In the genomic region with DNA sequence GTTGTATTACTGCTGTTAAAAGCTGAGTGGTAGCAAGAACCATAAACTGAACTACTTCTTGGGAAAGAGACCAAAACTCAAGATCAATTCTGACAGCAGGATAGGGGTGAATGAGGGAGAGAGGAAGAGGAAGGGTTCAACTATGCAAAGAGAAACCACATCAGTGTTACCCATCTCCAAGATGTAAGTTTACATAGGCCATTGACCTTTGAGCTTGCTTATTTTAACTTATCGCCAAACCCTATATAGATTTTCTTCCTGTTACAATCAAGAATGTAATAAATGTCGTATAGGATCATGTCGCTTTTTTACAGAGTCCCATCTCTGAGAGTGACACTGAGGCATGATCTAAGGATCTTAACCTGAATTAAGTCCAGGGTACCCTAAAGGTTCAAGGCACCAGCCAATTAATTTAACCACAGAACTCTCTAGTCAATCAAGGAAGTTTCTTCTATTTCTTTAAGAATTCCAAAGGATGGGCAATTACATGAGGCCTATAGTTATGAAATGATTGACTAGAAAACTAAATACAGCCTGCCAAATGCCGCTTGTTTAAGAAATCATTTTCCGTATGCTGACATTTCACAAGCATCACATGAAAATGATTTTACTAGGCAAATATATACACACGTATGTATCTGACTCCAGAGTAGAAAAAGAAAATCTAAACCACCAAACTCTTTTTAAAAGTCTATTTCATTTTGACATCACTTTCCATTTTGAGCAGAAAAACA, we compare ENCODE assay signal across 13 cellular contexts. TPM values are rescaled to one million over a fixed set of nuclear protein-coding genes. Genes with fewer than 3 reads are reported as not detected.
DNase-seq lines count a peak whose midpoint lies in the region; ATAC-seq, FAIRE-seq and TF ChIP-seq lines count a peak whose summit lies in the region.
"Had no signal": no experiment of that assay in that cellular context is flagged by ENCODE, and none has a peak within 500 bp of the region (broad histone marks: within the 10 kb centered on the region; RNA-seq: fewer than 3 reads in every experiment).

No MANE protein-coding gene starts in this region.

- H3K4me3 Mint-ChIP-seq in MCF 10A (ENCODE audit: unreplicated experiment) = peak overlapping the region; percentile 37
- H3K4me3 Mint-ChIP-seq in T-helper 2 cell treated with Interferon-gamma antibody and Interleukin-4, amounts not matched to agents 5 μg/mL and 100 μg/mL, for 36 hours = no peak overlapping the region
- H3K4me3 Mint-ChIP-seq: activated CD8-positive, alpha-beta memory T cell treated with anti-CD3 and anti-CD28 coated beads, Interleukin-2, amount 10 ng/mL, durations not matched to agents 7 days and 5 days; effector memory CD8-positive, alpha-beta T cell; naive thymus-derived CD4-positive, alpha-beta T cell had no signal

- no peak for TF ChIP-seq CTCF in MCF 10A (IDR thresholded peaks at IDR 0.05; ENCODE audit: unreplicated experiment)
- no peak for TF ChIP-seq CTCF in hepatocyte (IDR thresholded peaks at IDR 0.05; ENCODE audit: poor library complexity)

- peaks cover 70% of the 10 kb centered on the region for H4K20me1 ChIP-seq in hepatocyte (ENCODE audit: insufficient read depth, poor library complexity, severe bottlenecking)

- peaks cover 97% of the 10 kb centered on the region for H3K79me2 ChIP-seq in hepatocyte

- H3K9me2 ChIP-seq in hepatocyte (replicated peaks; ENCODE audit: insufficient read depth) = no peaks in the 10 kb centered on the region

- H2AFZ ChIP-seq in hepatocyte = no peak overlapping the region

- peaks cover 81% of the 10 kb centered on the region for H3K4me1 Mint-ChIP-seq in MCF 10A (ENCODE audit: insufficient read depth, unreplicated experiment)
- H3K4me1 Mint-ChIP-seq in T-helper 2 cell treated with Interferon-gamma antibody and Interleukin-4, amounts not matched to agents 5 μg/mL and 100 μg/mL, for 36 hours (ENCODE audit: low read depth) = no peaks in the 10 kb centered on the region
- H3K4me1 Mint-ChIP-seq: activated CD8-positive, alpha-beta memory T cell treated with anti-CD3 and anti-CD28 coated beads, Interleukin-2, amount 10 ng/mL, durations not matched to agents 7 days and 5 days; naive thymus-derived CD4-positive, alpha-beta T cell had no signal

- peak overlapping the region; percentile 88 for H3K4me2 ChIP-seq in hepatocyte

- no TSS peak for BruUV-seq in MCF 10A (replicated peaks; lab: Mats Ljungman, UMichigan)

- peaks cover 68% of the 10 kb centered on the region for H3K36me3 Mint-ChIP-seq in MCF 10A (ENCODE audit: insufficient read depth, unreplicated experiment)
- H3K36me3 Mint-ChIP-seq in T-helper 2 cell treated with Interferon-gamma antibody and Interleukin-4, amounts not matched to agents 5 μg/mL and 100 μg/mL, for 36 hours (ENCODE audit: low read depth) = no peaks in the 10 kb centered on the region
- H3K36me3 Mint-ChIP-seq: activated CD8-positive, alpha-beta memory T cell treated with anti-CD3 and anti-CD28 coated beads, Interleukin-2, amount 10 ng/mL, durations not matched to agents 7 days and 5 days had no signal

- DNase-seq in GM04504 (ENCODE audit: low read depth) = peak; percentile 8
- no peak for DNase-seq in MCF 10A (ENCODE audit: unreplicated experiment)
- no peak for DNase-seq in hepatocyte (ENCODE audit: low spot score)
- DNase-seq in small intestine = peak; percentile 74
- DNase-seq in NCI-H187 (lab: John Stamatoyannopoulos, UW) = no peak
- no peak for DNase-seq in T-helper 2 cell treated with Interferon-gamma antibody and Interleukin-4, amounts not matched to agents 5 μg/mL and 100 μg/mL, for 36 hours (ENCODE audit: low spot score)
- DNase-seq in head of caudate nucleus = no peak
- DNase-seq: activated CD8-positive, alpha-beta memory T cell treated with anti-CD3 and anti-CD28 coated beads, Interleukin-2, amount 10 ng/mL, durations not matched to agents 7 days and 5 days; effector memory CD8-positive, alpha-beta T cell; naive thymus-derived CD4-positive, alpha-beta T cell; stimulated activated CD4-positive, alpha-beta T cell treated with anti-CD3 and anti-CD28 coated beads, Interleukin-12 subunit alpha, Interleukin-12 subunit beta, amount 100 ng/mL, for 4 hours had no signal

- H3K27me3 Mint-ChIP-seq in MCF 10A (ENCODE audit: insufficient read depth, unreplicated experiment) = no peaks in the 10 kb centered on the region
- H3K27me3 Mint-ChIP-seq in T-helper 2 cell treated with Interferon-gamma antibody and Interleukin-4, amounts not matched to agents 5 μg/mL and 100 μg/mL, for 36 hours (ENCODE audit: low read depth) = no peaks in the 10 kb centered on the region
- H3K27me3 Mint-ChIP-seq: activated CD8-positive, alpha-beta memory T cell treated with anti-CD3 and anti-CD28 coated beads, Interleukin-2, amount 10 ng/mL, durations not matched to agents 7 days and 5 days; effector memory CD8-positive, alpha-beta T cell had no signal

- ATAC-seq in GM18511 (IDR thresholded peaks at IDR 0.05; ENCODE audit: unreplicated experiment) = no peak
- ATAC-seq: activated CD8-positive, alpha-beta memory T cell treated with anti-CD3 and anti-CD28 coated beads, Interleukin-2, amount 10 ng/mL, durations not matched to agents 7 days and 5 days; effector memory CD8-positive, alpha-beta T cell; naive thymus-derived CD4-positive, alpha-beta T cell had no signal

- POLR2A ChIA-PET in MCF 10A (lab: Yijun Ruan, JAX) = interaction anchor here (1.1 to 9.0 kb wide), 5 partner anchors 6 to 331 kb away, joined by 3 to 106 read pairs (median 5); no protein-coding TSS in a partner anchor

- H3K27me3 ChIP-seq in hepatocyte (no peaks in the 10 kb centered on the region), small intestine (ENCODE audit: control insufficient read depth in 2 of 2, insufficient read depth in 2 of 2, low read length in 2 of 2) (no peaks in the 10 kb centered on the region)

- peak overlapping the region; percentile 97 for H3K27ac Mint-ChIP-seq in MCF 10A (ENCODE audit: low read depth, unreplicated experiment)
- H3K27ac Mint-ChIP-seq in T-helper 2 cell treated with Interferon-gamma antibody and Interleukin-4, amounts not matched to agents 5 μg/mL and 100 μg/mL, for 36 hours = no peak overlapping the region
- H3K27ac Mint-ChIP-seq: activated CD8-positive, alpha-beta memory T cell treated with anti-CD3 and anti-CD28 coated beads, Interleukin-2, amount 10 ng/mL, durations not matched to agents 7 days and 5 days; effector memory CD8-positive, alpha-beta T cell; naive thymus-derived CD4-positive, alpha-beta T cell had no signal

- H3K4me1 ChIP-seq in hepatocyte (ENCODE audit: insufficient read depth) = peaks cover 98% of the 10 kb centered on the region
- H3K4me1 ChIP-seq in small intestine (ENCODE audit: control insufficient read depth in 2 of 2, insufficient read depth in 1 of 2, low read depth in 1 of 2, low read length in 1 of 2) = peaks cover 10 to 22% of the 10 kb centered on the region in 2 donors

- no peaks in the 10 kb centered on the region for H3K9me3 Mint-ChIP-seq in MCF 10A (ENCODE audit: unreplicated experiment)
- no peaks in the 10 kb centered on the region for H3K9me3 Mint-ChIP-seq in T-helper 2 cell treated with Interferon-gamma antibody and Interleukin-4, amounts not matched to agents 5 μg/mL and 100 μg/mL, for 36 hours

- H3K4me3 ChIP-seq in hepatocyte (no peak overlapping the region), small intestine (ENCODE audit: low read depth in 1 of 2, low read length in 2 of 2) (no peak overlapping the region)

- no peak for FAIRE-seq in small intestine (lab: Jason Lieb, UNC)

- H3K27ac ChIP-seq in hepatocyte (peak overlapping the region; percentile 94), small intestine (ENCODE audit: low read depth in 1 of 2, low read length in 1 of 2) (peak overlapping the region; percentile 59 to 77)
- H3K27ac ChIP-seq: C4-2B had no signal

- CTCF ChIA-PET in MCF 10A (lab: Yijun Ruan, JAX) = interaction anchor here (0.6 to 1.9 kb wide), 5 partner anchors 8 to 773 kb away, joined by 3 to 10 read pairs (median 3); no protein-coding TSS in a partner anchor

- WGBS in hepatocyte (ENCODE audit: low lambda C conversion rate, missing lambda C conversion rate) = 58% methylated on average over 6 of the region's 6 CpGs
- WGBS in small intestine, 3 donors = 21 to 60% (median 36%) methylated on average over 6 of the region's 6 CpGs

- no peaks in the 10 kb centered on the region for H3K9me3 ChIP-seq in hepatocyte (ENCODE audit: low read depth)
- H3K9me3 ChIP-seq in small intestine (ENCODE audit: control insufficient read depth, low read depth) = no peaks in the 10 kb centered on the region

- intact Hi-C loops in MCF 10A (cut with micrococcal nuclease) = loop anchor here (5.0 kb wide), 1 partner anchor 483 kb away; no protein-coding TSS in a partner anchor
- intact Hi-C loops in head of caudate nucleus (cut with DNase I) = no loop called here

- H3K36me3 ChIP-seq in hepatocyte (replicated peaks; ENCODE audit: insufficient read depth, low read depth) (no peaks in the 10 kb centered on the region), small intestine (ENCODE audit: control insufficient read depth in 2 of 2, insufficient read depth in 2 of 2, low read length in 2 of 2) (peaks cover 0 to under 1% of the 10 kb centered on the region in 2 donors)

RNA-seq across cellular contexts. Expression of a gene that starts 11.8 kb away (rescaled TPM):
- total RNA-seq in MCF 10A (2022) (158 and 182 TPM in 2 replicates), hepatocyte (133 and 135 TPM in 2 replicates)
- polyA plus RNA-seq in hepatocyte (110 and 118 TPM in 2 replicates), small intestine (10 to 100 TPM; 14.8 to 28.4 (median 20.6) TPM)
- total RNA-seq: activated CD8-positive, alpha-beta memory T cell treated with anti-CD3 and anti-CD28 coated beads, Interleukin-2, amount 10 ng/mL, durations not matched to agents 7 days and 5 days; naive thymus-derived CD4-positive, alpha-beta T cell had no signal
- polyA plus RNA-seq: naive thymus-derived CD4-positive, alpha-beta T cell had no signal

Comparison
In these comparisons a context has a peak if more than half of its experiments do, and no peak if none do; other contexts are left out.
1. DNase-seq: peak in GM04504 (single experiment) and small intestine (single experiment); none in MCF 10A (single experiment), hepatocyte (single experiment), NCI-H187 (0 of 2), T-helper 2 cell treated with Interferon-gamma antibody and Interleukin-4, amounts not matched to agents 5 μg/mL and 100 μg/mL, for 36 hours (single experiment) and head of caudate nucleus (0 of 42).